ENCODE assay signal across 13 cellular contexts in the genomic region with DNA sequence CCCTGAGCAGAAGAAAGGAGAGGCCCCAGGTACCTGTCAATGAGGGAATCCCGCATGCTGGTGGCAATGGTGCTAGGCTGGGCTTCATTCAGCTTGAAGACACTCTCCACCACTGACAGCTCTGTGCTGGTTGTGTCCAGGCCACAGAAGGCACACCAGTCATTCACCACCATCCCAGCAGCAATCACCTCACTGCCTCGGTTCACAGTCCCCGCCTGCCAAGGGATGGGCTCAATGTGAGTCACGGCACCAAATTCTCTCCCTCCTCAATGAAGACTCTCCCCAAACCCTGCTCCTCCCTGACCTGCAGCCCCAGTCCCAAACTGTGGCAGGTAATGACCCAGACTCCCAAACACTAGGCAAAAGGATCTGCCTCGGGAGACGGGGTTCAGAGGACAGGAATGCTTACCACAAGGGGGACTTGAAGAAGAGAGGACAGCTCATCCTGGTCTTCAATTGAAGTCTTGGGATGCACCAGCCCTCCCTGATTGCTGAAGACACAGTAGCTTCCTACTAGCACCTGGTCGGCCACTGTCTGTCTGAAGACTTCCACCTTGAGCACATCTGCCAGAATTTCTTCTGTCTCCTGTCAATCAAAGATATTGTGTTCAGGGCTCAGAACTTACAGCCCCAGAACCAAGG. TPM values are rescaled to one million over a fixed set of nuclear protein-coding genes. Genes with fewer than 3 reads are reported as not detected.
DNase-seq lines count a peak whose midpoint lies in the region; TF ChIP-seq lines count a peak whose summit lies in the region.
"Had no signal": no experiment of that assay in that cellular context is flagged by ENCODE, and none has a peak within 500 bp of the region (broad histone marks: within the 10 kb centered on the region; RNA-seq: fewer than 3 reads in every experiment).

No MANE protein-coding gene starts in this region.

- H3K27ac ChIP-seq in VCaP = peak overlapping the region; percentile 89
- H3K27ac ChIP-seq: brain microvascular endothelial cell had no signal

- TF ChIP-seq CTCF in VCaP (conservative IDR thresholded peaks at IDR 0.05) (no peak), endothelial cell (IDR thresholded peaks at IDR 0.05; ENCODE audit: unreplicated experiment) (no peak), progenitor cell of endocrine pancreas (IDR thresholded peaks at IDR 0.05; ENCODE audit: unreplicated experiment) (no peak)

- H3K4me1 Mint-ChIP-seq in activated CD4-positive, alpha-beta T cell treated with anti-CD3 and anti-CD28 coated beads, Interleukin-2, amount 10 ng/mL, durations not matched to agents 7 days and 5 days = peaks cover 39% of the 10 kb centered on the region
- H3K4me1 Mint-ChIP-seq in endothelial cell (ENCODE audit: unreplicated experiment) (peaks cover 14% of the 10 kb centered on the region), progenitor cell of endocrine pancreas (ENCODE audit: low read depth) (peaks cover 13% of the 10 kb centered on the region)

- H3K27me3 Mint-ChIP-seq in activated CD4-positive, alpha-beta T cell treated with anti-CD3 and anti-CD28 coated beads, Interleukin-2, amount 10 ng/mL, durations not matched to agents 7 days and 5 days = no peaks in the 10 kb centered on the region
- H3K27me3 Mint-ChIP-seq in endothelial cell (ENCODE audit: unreplicated experiment) (peaks cover 33% of the 10 kb centered on the region), progenitor cell of endocrine pancreas (no peaks in the 10 kb centered on the region)

- POLR2A ChIA-PET in activated CD4-positive, alpha-beta T cell treated with anti-CD3 and anti-CD28 coated beads, Interleukin-2, amount 10 ng/mL, durations not matched to agents 7 days and 5 days (lab: Charles Lee) = no interaction called here

- H3K36me3 Mint-ChIP-seq in activated CD4-positive, alpha-beta T cell treated with anti-CD3 and anti-CD28 coated beads, Interleukin-2, amount 10 ng/mL, durations not matched to agents 7 days and 5 days (ENCODE audit: low read depth) = peaks cover 44% of the 10 kb centered on the region
- H3K36me3 Mint-ChIP-seq in endothelial cell (ENCODE audit: low read depth, unreplicated experiment) (peaks cover 31% of the 10 kb centered on the region), progenitor cell of endocrine pancreas (ENCODE audit: insufficient read depth) (peaks cover 16% of the 10 kb centered on the region)

- no peak overlapping the region for H3K4me3 Mint-ChIP-seq in activated CD4-positive, alpha-beta T cell treated with anti-CD3 and anti-CD28 coated beads, Interleukin-2, amount 10 ng/mL, durations not matched to agents 7 days and 5 days
- H3K4me3 Mint-ChIP-seq in endothelial cell (ENCODE audit: unreplicated experiment) = peak overlapping the region; percentile 39
- no peak overlapping the region for H3K4me3 Mint-ChIP-seq in progenitor cell of endocrine pancreas (ENCODE audit: low read depth)

- DNase-seq in activated CD4-positive, alpha-beta T cell treated with anti-CD3 and anti-CD28 coated beads, Interleukin-2, amount 10 ng/mL, durations not matched to agents 7 days and 5 days = no peak
- no peak for DNase-seq in activated CD4-positive, alpha-beta T cell treated with anti-CD3 and anti-CD28 coated beads for 48 hours
- DNase-seq in endothelial cell (ENCODE audit: low spot score) (no peak), progenitor cell of endocrine pancreas (ENCODE audit: low spot score, unreplicated experiment) (no peak), EL (no peak), NCI-H2081 (lab: John Stamatoyannopoulos, UW) (no peak), NCI-H1417 treated with DMSO at 0.1 percent for 48 hours (lab: John Stamatoyannopoulos, UW) (no peak)
- DNase-seq: brain microvascular endothelial cell; DMS153; left lung; NCI-H2171 treated with DMSO at 0.1 percent for 48 hours; stimulated activated CD4-positive, alpha-beta T cell treated with anti-CD3 and anti-CD28 coated beads, Interleukin-12 subunit alpha, Interleukin-12 subunit beta, amount 100 ng/mL, for 4 hours had no signal

- peak overlapping the region; percentile 46 for H3K27ac Mint-ChIP-seq in activated CD4-positive, alpha-beta T cell treated with anti-CD3 and anti-CD28 coated beads, Interleukin-2, amount 10 ng/mL, durations not matched to agents 7 days and 5 days
- H3K27ac Mint-ChIP-seq in endothelial cell (ENCODE audit: unreplicated experiment) (no peak overlapping the region), progenitor cell of endocrine pancreas (peak overlapping the region; percentile 84)

- H3K9me3 Mint-ChIP-seq in activated CD4-positive, alpha-beta T cell treated with anti-CD3 and anti-CD28 coated beads, Interleukin-2, amount 10 ng/mL, durations not matched to agents 7 days and 5 days = no peaks in the 10 kb centered on the region
- no peaks in the 10 kb centered on the region for H3K9me3 Mint-ChIP-seq in endothelial cell (ENCODE audit: unreplicated experiment)
- no peaks in the 10 kb centered on the region for H3K9me3 Mint-ChIP-seq in progenitor cell of endocrine pancreas (ENCODE audit: low read depth)

- CTCF ChIA-PET in activated CD4-positive, alpha-beta T cell treated with anti-CD3 and anti-CD28 coated beads, Interleukin-2, amount 10 ng/mL, durations not matched to agents 7 days and 5 days (lab: Charles Lee) = interaction anchor here (1.0 to 1.8 kb wide), 5 partner anchors 10 to 50 kb away, joined by 3 to 5 read pairs (median 4); no protein-coding TSS in a partner anchor

RNA-seq across cellular contexts. Expression of a gene that starts 1.7 kb away (rescaled TPM):
- total RNA-seq in activated CD4-positive, alpha-beta T cell treated with anti-CD3 and anti-CD28 coated beads, Interleukin-2, amount 10 ng/mL, durations not matched to agents 7 days and 5 days = 10 to 100 TPM; 46.7 to 48.3 TPM
- total RNA-seq in endothelial cell (ENCODE audit: unreplicated experiment) = 80.7 TPM
- total RNA-seq in progenitor cell of endocrine pancreas = 55.6 and 59.1 TPM in 2 replicates

RNA-seq across cellular contexts. Expression of a gene that starts 4.9 kb away (rescaled TPM):
- total RNA-seq in activated CD4-positive, alpha-beta T cell treated with anti-CD3 and anti-CD28 coated beads, Interleukin-2, amount 10 ng/mL, durations not matched to agents 7 days and 5 days = 10 to 100 TPM; 87.4 to 93.3 TPM
- total RNA-seq in endothelial cell (ENCODE audit: unreplicated experiment) (120 TPM), progenitor cell of endocrine pancreas (108 and 109 TPM in 2 replicates)

RNA-seq across cellular contexts. Expression of a gene that starts 12.6 kb away (rescaled TPM):
- total RNA-seq in activated CD4-positive, alpha-beta T cell treated with anti-CD3 and anti-CD28 coated beads, Interleukin-2, amount 10 ng/mL, durations not matched to agents 7 days and 5 days = not detected
- total RNA-seq in endothelial cell (ENCODE audit: unreplicated experiment) = not detected
- total RNA-seq in progenitor cell of endocrine pancreas = not detected in 2 replicates
- total RNA-seq: left lung had no signal

RNA-seq across cellular contexts. Expression of a gene that starts 53.2 kb away (rescaled TPM):
- not detected for total RNA-seq in activated CD4-positive, alpha-beta T cell treated with anti-CD3 and anti-CD28 coated beads, Interleukin-2, amount 10 ng/mL, durations not matched to agents 7 days and 5 days
- total RNA-seq in endothelial cell (ENCODE audit: unreplicated experiment) (9.1 TPM), progenitor cell of endocrine pancreas (3.4 TPM in 2 replicates)
